In genomic region chr20:33791959-33792597, GRCh38 we compare ENCODE assay signal across 1 cellular context.
TF ChIP-seq lines count a peak whose summit lies in the region.

No MANE protein-coding gene starts in this region.

TF ChIP-seq in HepG2, 621 proteins besides CTCF, POLR2A, EP300 and RAD21 (continued from another document and continues in another):
- 0 out of 2 replicates have a peak, but pooled peaks have one; percentile 24 for TF ChIP-seq KLF6 (CRISPR knock-in tag; IDR thresholded peaks at IDR 0.05)
- peak; percentile 13 for TF ChIP-seq MXD3 (CRISPR knock-in tag; IDR thresholded peaks at IDR 0.05)
- no peak for TF ChIP-seq ZNF710 (CRISPR knock-in tag; IDR thresholded peaks at IDR 0.05; ENCODE audit: borderline replicate concordance)
- no peak; the same call in 1 of the 2 replicates for TF ChIP-seq JUN (CRISPR knock-in tag; IDR thresholded peaks at IDR 0.05)
- TF ChIP-seq HMGA1 (CRISPR knock-in tag; conservative IDR thresholded peaks at IDR 0.05) = no peak
- 0 out of 2 replicates have a peak, but pooled peaks have one; percentile 33 for TF ChIP-seq ZNF615 (CRISPR knock-in tag; IDR thresholded peaks at IDR 0.05; ENCODE audit: borderline replicate concordance)
- TF ChIP-seq SAP130 (CRISPR knock-in tag; IDR thresholded peaks at IDR 0.05; ENCODE audit: low read depth) = peak; percentile 35; the same call in 1 of the 2 replicates
- TF ChIP-seq CREM (IDR thresholded peaks at IDR 0.05) = no peak
- TF ChIP-seq CREM (CRISPR knock-in tag; IDR thresholded peaks at IDR 0.05) = no peak
- TF ChIP-seq SALL1 (CRISPR knock-in tag; IDR thresholded peaks at IDR 0.05) = peak; percentile 78
- TF ChIP-seq, protein P1, sequence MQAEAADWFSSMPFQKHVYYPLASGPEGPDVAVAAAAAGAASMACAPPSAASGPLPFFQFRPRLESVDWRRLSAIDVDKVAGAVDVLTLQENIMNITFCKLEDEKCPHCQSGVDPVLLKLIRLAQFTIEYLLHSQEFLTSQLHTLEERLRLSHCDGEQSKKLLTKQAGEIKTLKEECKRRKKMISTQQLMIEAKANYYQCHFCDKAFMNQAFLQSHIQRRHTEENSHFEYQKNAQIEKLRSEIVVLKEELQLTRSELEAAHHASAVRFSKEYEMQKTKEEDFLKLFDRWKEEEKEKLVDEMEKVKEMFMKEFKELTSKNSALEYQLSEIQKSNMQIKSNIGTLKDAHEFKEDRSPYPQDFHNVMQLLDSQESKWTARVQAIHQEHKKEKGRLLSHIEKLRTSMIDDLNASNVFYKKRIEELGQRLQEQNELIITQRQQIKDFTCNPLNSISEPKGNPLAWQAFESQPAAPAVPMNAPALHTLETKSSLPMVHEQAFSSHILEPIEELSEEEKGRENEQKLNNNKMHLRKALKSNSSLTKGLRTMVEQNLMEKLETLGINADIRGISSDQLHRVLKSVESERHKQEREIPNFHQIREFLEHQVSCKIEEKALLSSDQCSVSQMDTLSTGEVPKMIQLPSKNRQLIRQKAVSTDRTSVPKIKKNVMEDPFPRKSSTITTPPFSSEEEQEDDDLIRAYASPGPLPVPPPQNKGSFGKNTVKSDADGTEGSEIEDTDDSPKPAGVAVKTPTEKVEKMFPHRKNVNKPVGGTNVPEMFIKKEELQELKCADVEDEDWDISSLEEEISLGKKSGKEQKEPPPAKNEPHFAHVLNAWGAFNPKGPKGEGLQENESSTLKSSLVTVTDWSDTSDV (CRISPR knock-in tag; IDR thresholded peaks at IDR 0.05) = peak; percentile 48; the same call in 1 of the 2 replicates
- no peak for TF ChIP-seq ZNF567 (CRISPR knock-in tag; IDR thresholded peaks at IDR 0.05; ENCODE audit: borderline replicate concordance)
- TF ChIP-seq ETV5 (CRISPR knock-in tag; IDR thresholded peaks at IDR 0.05; ENCODE audit: borderline replicate concordance) = peak; percentile 50; the same call in 1 of the 2 replicates
- peak; percentile 35 for TF ChIP-seq YY1 (IDR thresholded peaks at IDR 0.05; ENCODE audit: insufficient read depth, insufficient replicate concordance, low read depth, low read length)
- TF ChIP-seq, protein P2, sequence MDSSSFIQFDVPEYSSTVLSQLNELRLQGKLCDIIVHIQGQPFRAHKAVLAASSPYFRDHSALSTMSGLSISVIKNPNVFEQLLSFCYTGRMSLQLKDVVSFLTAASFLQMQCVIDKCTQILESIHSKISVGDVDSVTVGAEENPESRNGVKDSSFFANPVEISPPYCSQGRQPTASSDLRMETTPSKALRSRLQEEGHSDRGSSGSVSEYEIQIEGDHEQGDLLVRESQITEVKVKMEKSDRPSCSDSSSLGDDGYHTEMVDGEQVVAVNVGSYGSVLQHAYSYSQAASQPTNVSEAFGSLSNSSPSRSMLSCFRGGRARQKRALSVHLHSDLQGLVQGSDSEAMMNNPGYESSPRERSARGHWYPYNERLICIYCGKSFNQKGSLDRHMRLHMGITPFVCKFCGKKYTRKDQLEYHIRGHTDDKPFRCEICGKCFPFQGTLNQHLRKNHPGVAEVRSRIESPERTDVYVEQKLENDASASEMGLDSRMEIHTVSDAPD (CRISPR knock-in tag; IDR thresholded peaks at IDR 0.05) = no peak
- TF ChIP-seq PHF8 (CRISPR knock-in tag; IDR thresholded peaks at IDR 0.05) = peak; percentile 13; the same call in 1 of the 2 replicates
- peak; percentile 99 for TF ChIP-seq ZBTB7B (CRISPR knock-in tag; IDR thresholded peaks at IDR 0.05)
- TF ChIP-seq ZMYM2 (CRISPR knock-in tag; IDR thresholded peaks at IDR 0.05) = 0 out of 2 replicates have a peak, but pooled peaks have one; percentile 27
- TF ChIP-seq SRY (CRISPR knock-in tag; IDR thresholded peaks at IDR 0.05) = no peak
- peak; percentile 90 for TF ChIP-seq STAG1 (CRISPR knock-in tag; IDR thresholded peaks at IDR 0.05)
- TF ChIP-seq MTA1 (CRISPR knock-in tag; IDR thresholded peaks at IDR 0.05; ENCODE audit: borderline replicate concordance) = no peak
- TF ChIP-seq EEA1 (CRISPR knock-in tag; IDR thresholded peaks at IDR 0.05; ENCODE audit: borderline replicate concordance) = no peak
- TF ChIP-seq ZNF407 (CRISPR knock-in tag; IDR thresholded peaks at IDR 0.05; ENCODE audit: not compliant biosample characterization) = no peak
- 0 out of 2 replicates have a peak, but pooled peaks have one; percentile 33 for TF ChIP-seq ZNF343 (CRISPR knock-in tag; IDR thresholded peaks at IDR 0.05)
- no peak for TF ChIP-seq ZNF121 (CRISPR knock-in tag; IDR thresholded peaks at IDR 0.05)
- no peak for TF ChIP-seq LCORL (IDR thresholded peaks at IDR 0.05)
- peak; percentile 49; the same call in 1 of the 2 replicates for TF ChIP-seq LCORL (CRISPR knock-in tag; IDR thresholded peaks at IDR 0.05)
- no peak for TF ChIP-seq MIER2 (CRISPR knock-in tag; IDR thresholded peaks at IDR 0.05)
- TF ChIP-seq, protein P3, sequence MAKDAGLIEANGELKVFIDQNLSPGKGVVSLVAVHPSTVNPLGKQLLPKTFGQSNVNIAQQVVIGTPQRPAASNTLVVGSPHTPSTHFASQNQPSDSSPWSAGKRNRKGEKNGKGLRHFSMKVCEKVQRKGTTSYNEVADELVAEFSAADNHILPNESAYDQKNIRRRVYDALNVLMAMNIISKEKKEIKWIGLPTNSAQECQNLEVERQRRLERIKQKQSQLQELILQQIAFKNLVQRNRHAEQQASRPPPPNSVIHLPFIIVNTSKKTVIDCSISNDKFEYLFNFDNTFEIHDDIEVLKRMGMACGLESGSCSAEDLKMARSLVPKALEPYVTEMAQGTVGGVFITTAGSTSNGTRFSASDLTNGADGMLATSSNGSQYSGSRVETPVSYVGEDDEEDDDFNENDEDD (CRISPR knock-in tag; IDR thresholded peaks at IDR 0.05; ENCODE audit: borderline replicate concordance) = 0 out of 2 replicates have a peak, but pooled peaks have one; percentile 33
- 0 out of 2 replicates have a peak, but pooled peaks have one; percentile 27 for TF ChIP-seq ARNT2 (CRISPR knock-in tag; IDR thresholded peaks at IDR 0.05; ENCODE audit: low read depth)
- no peak for TF ChIP-seq NONO (IDR thresholded peaks at IDR 0.05)
- peak; percentile 46; the same call in 1 of the 2 replicates for TF ChIP-seq NONO (CRISPR knock-in tag; conservative IDR thresholded peaks at IDR 0.05)
- peak; percentile 67 for TF ChIP-seq MAZ (IDR thresholded peaks at IDR 0.05; ENCODE audit: borderline replicate concordance, low read depth, low read length)
- no peak for TF ChIP-seq MAZ (CRISPR knock-in tag; IDR thresholded peaks at IDR 0.05; ENCODE audit: low read depth)
- peak; percentile 76 for TF ChIP-seq XRCC5 (optimal IDR thresholded peaks at IDR 0.05; ENCODE audit: low read length)
- TF ChIP-seq ZBTB49 (CRISPR knock-in tag; IDR thresholded peaks at IDR 0.05; ENCODE audit: borderline replicate concordance) = 0 out of 2 replicates have a peak, but pooled peaks have one; percentile 42
- TF ChIP-seq PHF21A (CRISPR knock-in tag; IDR thresholded peaks at IDR 0.05) = no peak
- TF ChIP-seq SP4 (CRISPR knock-in tag; IDR thresholded peaks at IDR 0.05) = 0 out of 2 replicates have a peak, but pooled peaks have one; percentile 35
- TF ChIP-seq BCL6 (CRISPR knock-in tag; IDR thresholded peaks at IDR 0.05) = peak; percentile 21; the same call in 1 of the 2 replicates
- 0 out of 2 replicates have a peak, but pooled peaks have one; percentile 56 for TF ChIP-seq NCOA1 (CRISPR knock-in tag; IDR thresholded peaks at IDR 0.05)
- TF ChIP-seq ZBTB8A (CRISPR knock-in tag; IDR thresholded peaks at IDR 0.05; ENCODE audit: borderline replicate concordance, low read depth) = 0 out of 2 replicates have a peak, but pooled peaks have one; percentile 7
- TF ChIP-seq HCFC1 (IDR thresholded peaks at IDR 0.05; ENCODE audit: low read depth, low read length) = no peak
- TF ChIP-seq ZFP36 (IDR thresholded peaks at IDR 0.05; ENCODE audit: borderline replicate concordance, low read depth, low read length, partially characterized antibody) = peak; percentile 44
- 0 out of 2 replicates have a peak, but pooled peaks have one; percentile 38 for TF ChIP-seq SMAD3 (CRISPR knock-in tag; IDR thresholded peaks at IDR 0.05)
- no peak for TF ChIP-seq ZBTB44 (CRISPR knock-in tag; IDR thresholded peaks at IDR 0.05)
